In genomic region chr2:112032615-112033457, GRCh38 we compare ENCODE assay signal across 9 cellular contexts. TPM values are rescaled to one million over a fixed set of nuclear protein-coding genes. Genes with fewer than 3 reads are reported as not detected.
DNase-seq lines count a peak whose midpoint lies in the region; ATAC-seq and TF ChIP-seq lines count a peak whose summit lies in the region.
"Had no signal": no experiment of that assay in that cellular context is flagged by ENCODE, and none has a peak within 500 bp of the region (broad histone marks: within the 10 kb centered on the region; RNA-seq: fewer than 3 reads in every experiment).

No MANE protein-coding gene starts in this region.

- DNase-seq in A172 (ENCODE audit: low spot score) (peak; percentile 76), LHCN-M2 (ENCODE audit: low read depth) (peak; percentile 77), colonic mucosa (peak; percentile 52), mesendoderm (no peak), NCI-H1417 treated with DMSO at 0.1 percent for 48 hours (lab: John Stamatoyannopoulos, UW) (no peak), NCI-H1105 treated with DMSO at 0.1 percent for 48 hours (lab: John Stamatoyannopoulos, UW) (no peak)
- DNase-seq in stimulated activated CD4-positive, alpha-beta T cell treated with anti-CD3 and anti-CD28 coated beads, Interleukin-12 subunit alpha, Interleukin-12 subunit beta, amount 100 ng/mL, for 4 hours: no peak

- peak overlapping the region; percentile 11 for H2BK120ac ChIP-seq in mesendoderm (ENCODE audit: low read depth, low read length)

- no peaks in the 10 kb centered on the region for H3K9me3 ChIP-seq in colonic mucosa

- no CpG with 5 or more reads among the region's 4 CpGs for WGBS in mesendoderm (ENCODE audit: extremely low coverage, insufficient coverage, low lambda C conversion rate)

- H3K56ac ChIP-seq in mesendoderm (ENCODE audit: low read length): peak overlapping the region; percentile 65

- no peak overlapping the region for H3K4me2 ChIP-seq in mesendoderm (ENCODE audit: low read length)
- H3K4me2 ChIP-seq: BLaER1 had no signal

- peak overlapping the region; percentile 79 for H3K4ac ChIP-seq in mesendoderm (ENCODE audit: low read depth, low read length)

- ATAC-seq in GM18870 (IDR thresholded peaks at IDR 0.05; ENCODE audit: unreplicated experiment): no peak

- no peaks in the 10 kb centered on the region for H3K79me2 ChIP-seq in mesendoderm (ENCODE audit: control insufficient read depth, insufficient read depth, low read length)

- H3K18ac ChIP-seq in mesendoderm (ENCODE audit: low read length): peak overlapping the region; percentile 90

- H3K36me3 ChIP-seq in colonic mucosa (no peaks in the 10 kb centered on the region), mesendoderm (ENCODE audit: control insufficient read depth, insufficient read depth, low read length) (no peaks in the 10 kb centered on the region)
- H3K36me3 ChIP-seq: BLaER1 had no signal

- no peaks in the 10 kb centered on the region for H3K27me3 ChIP-seq in colonic mucosa
- no peaks in the 10 kb centered on the region for H3K27me3 ChIP-seq in mesendoderm (ENCODE audit: insufficient read depth, low read length, poor library complexity)
- H3K27me3 ChIP-seq: BLaER1 had no signal

- H4K5ac ChIP-seq in mesendoderm (ENCODE audit: low read length): no peak overlapping the region

- no peak overlapping the region for H3K9ac ChIP-seq in colonic mucosa (ENCODE audit: low read depth in 2 of 2, low read length in 2 of 2)
- H3K9ac ChIP-seq in mesendoderm (ENCODE audit: low read length): no peak overlapping the region
- H3K9ac ChIP-seq: BLaER1 had no signal

- H3K79me1 ChIP-seq in mesendoderm (ENCODE audit: low read length): no peaks in the 10 kb centered on the region

- peak overlapping the region; percentile 87 for H2AK5ac ChIP-seq in mesendoderm (ENCODE audit: low read length)

- intact Hi-C loops in colonic mucosa (cut with DNase I): no loop called here

- TF ChIP-seq CTCF in colonic mucosa (IDR thresholded peaks at IDR 0.05): no peak

- no peaks in the 10 kb centered on the region for H3K4me1 ChIP-seq in colonic mucosa
- peaks cover 5% of the 10 kb centered on the region for H3K4me1 ChIP-seq in mesendoderm (ENCODE audit: control insufficient read depth, low read depth, low read length)
- H3K4me1 ChIP-seq: BLaER1 had no signal

- no peak overlapping the region for H3K4me3 ChIP-seq in colonic mucosa
- no peak overlapping the region for H3K4me3 ChIP-seq in mesendoderm (ENCODE audit: low read length)
- H3K4me3 ChIP-seq: BLaER1 had no signal

- H2BK5ac ChIP-seq in mesendoderm (ENCODE audit: low read length): peak overlapping the region; percentile 43

- H3K27ac ChIP-seq in colonic mucosa (peak overlapping the region; percentile 9), mesendoderm (ENCODE audit: low read depth, low read length) (no peak overlapping the region)
- H3K27ac ChIP-seq: BLaER1 had no signal

- H4K8ac ChIP-seq in mesendoderm (ENCODE audit: low read depth, low read length): no peak overlapping the region

- H3K23ac ChIP-seq in mesendoderm (ENCODE audit: low read length): no peak overlapping the region

- H2BK15ac ChIP-seq in mesendoderm (replicated peaks; ENCODE audit: low read depth): no peak overlapping the region

RNA-seq across cellular contexts. Expression of gene TMEM87B, which starts 22.2 kb away (rescaled TPM):
- total RNA-seq in A172 (2014; rRNA removed; shearing (Covaris generic)): 26.0 and 41.6 TPM in 2 replicates
- 27.4 and 31.6 TPM in 2 replicates for total RNA-seq in LHCN-M2 (2014; rRNA removed)
- 10.2 TPM for polyA plus RNA-seq in LHCN-M2 (2012)
- total RNA-seq in colonic mucosa: 10 to 100 TPM; 56.7 to 71.2 TPM
- polyA plus RNA-seq in mesendoderm (2013, experiment 1 of 2): 11.2 TPM
- 11.0 TPM for polyA plus RNA-seq in mesendoderm (2013, experiment 2 of 2)

Comparison
In these comparisons a context has a peak if more than half of its experiments do, and no peak if none do; other contexts are left out.
1. DNase-seq: peak in A172 (single experiment), LHCN-M2 (single experiment) and colonic mucosa (single experiment); none in mesendoderm (single experiment), stimulated activated CD4-positive, alpha-beta T cell treated with anti-CD3 and anti-CD28 coated beads, Interleukin-12 subunit alpha, Interleukin-12 subunit beta, amount 100 ng/mL, for 4 hours (single experiment), NCI-H1417 treated with DMSO at 0.1 percent for 48 hours (single experiment) and NCI-H1105 treated with DMSO at 0.1 percent for 48 hours (single experiment).